1 cellular context compared by ENCODE assay signal in the genomic region with DNA sequence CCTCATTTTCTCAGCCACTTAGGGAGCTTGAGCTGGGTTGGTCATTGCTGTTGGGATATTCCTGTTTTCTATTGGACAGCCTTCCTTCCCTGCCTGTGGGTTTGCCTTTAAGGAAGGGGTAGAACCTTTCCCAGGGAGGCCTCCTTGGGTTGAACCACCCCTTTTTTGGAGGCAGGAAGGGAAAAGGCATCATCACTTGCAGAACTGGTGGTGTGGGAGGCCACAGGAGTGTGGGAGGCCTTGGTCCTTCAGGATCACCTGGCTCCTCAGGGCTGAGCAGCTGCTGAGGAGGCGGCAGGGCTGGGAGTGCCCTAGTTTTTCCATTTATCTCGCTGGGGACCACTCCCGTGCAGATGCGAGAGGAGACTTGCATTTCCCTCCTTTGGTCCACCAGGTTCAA.
TF ChIP-seq lines count a peak whose summit lies in the region.

No MANE protein-coding gene starts in this region.

TF ChIP-seq in WTC11, 78 proteins besides CTCF, POLR2A, EP300 and RAD21 (continued from another document):
- TF ChIP-seq, protein P1, sequence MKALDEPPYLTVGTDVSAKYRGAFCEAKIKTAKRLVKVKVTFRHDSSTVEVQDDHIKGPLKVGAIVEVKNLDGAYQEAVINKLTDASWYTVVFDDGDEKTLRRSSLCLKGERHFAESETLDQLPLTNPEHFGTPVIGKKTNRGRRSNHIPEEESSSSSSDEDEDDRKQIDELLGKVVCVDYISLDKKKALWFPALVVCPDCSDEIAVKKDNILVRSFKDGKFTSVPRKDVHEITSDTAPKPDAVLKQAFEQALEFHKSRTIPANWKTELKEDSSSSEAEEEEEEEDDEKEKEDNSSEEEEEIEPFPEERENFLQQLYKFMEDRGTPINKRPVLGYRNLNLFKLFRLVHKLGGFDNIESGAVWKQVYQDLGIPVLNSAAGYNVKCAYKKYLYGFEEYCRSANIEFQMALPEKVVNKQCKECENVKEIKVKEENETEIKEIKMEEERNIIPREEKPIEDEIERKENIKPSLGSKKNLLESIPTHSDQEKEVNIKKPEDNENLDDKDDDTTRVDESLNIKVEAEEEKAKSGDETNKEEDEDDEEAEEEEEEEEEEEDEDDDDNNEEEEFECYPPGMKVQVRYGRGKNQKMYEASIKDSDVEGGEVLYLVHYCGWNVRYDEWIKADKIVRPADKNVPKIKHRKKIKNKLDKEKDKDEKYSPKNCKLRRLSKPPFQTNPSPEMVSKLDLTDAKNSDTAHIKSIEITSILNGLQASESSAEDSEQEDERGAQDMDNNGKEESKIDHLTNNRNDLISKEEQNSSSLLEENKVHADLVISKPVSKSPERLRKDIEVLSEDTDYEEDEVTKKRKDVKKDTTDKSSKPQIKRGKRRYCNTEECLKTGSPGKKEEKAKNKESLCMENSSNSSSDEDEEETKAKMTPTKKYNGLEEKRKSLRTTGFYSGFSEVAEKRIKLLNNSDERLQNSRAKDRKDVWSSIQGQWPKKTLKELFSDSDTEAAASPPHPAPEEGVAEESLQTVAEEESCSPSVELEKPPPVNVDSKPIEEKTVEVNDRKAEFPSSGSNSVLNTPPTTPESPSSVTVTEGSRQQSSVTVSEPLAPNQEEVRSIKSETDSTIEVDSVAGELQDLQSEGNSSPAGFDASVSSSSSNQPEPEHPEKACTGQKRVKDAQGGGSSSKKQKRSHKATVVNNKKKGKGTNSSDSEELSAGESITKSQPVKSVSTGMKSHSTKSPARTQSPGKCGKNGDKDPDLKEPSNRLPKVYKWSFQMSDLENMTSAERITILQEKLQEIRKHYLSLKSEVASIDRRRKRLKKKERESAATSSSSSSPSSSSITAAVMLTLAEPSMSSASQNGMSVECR (CRISPR knock-in tag; IDR thresholded peaks at IDR 0.05; ENCODE audit: borderline replicate concordance), result no peak
- TF ChIP-seq, protein P2, sequence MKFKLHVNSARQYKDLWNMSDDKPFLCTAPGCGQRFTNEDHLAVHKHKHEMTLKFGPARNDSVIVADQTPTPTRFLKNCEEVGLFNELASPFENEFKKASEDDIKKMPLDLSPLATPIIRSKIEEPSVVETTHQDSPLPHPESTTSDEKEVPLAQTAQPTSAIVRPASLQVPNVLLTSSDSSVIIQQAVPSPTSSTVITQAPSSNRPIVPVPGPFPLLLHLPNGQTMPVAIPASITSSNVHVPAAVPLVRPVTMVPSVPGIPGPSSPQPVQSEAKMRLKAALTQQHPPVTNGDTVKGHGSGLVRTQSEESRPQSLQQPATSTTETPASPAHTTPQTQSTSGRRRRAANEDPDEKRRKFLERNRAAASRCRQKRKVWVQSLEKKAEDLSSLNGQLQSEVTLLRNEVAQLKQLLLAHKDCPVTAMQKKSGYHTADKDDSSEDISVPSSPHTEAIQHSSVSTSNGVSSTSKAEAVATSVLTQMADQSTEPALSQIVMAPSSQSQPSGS (CRISPR knock-in tag; IDR thresholded peaks at IDR 0.05; ENCODE audit: borderline replicate concordance, low read depth), result no peak
